1 cellular context compared by ENCODE assay signal in genomic region chr2:176642074-176642473, GRCh38.
A peak's percentile ranks its signal among the peaks of the same experiment; 100 is the strongest.
TF ChIP-seq lines count a peak whose summit lies in the region.

No MANE protein-coding gene starts in this region.

TF ChIP-seq in SK-N-SH, 30 proteins besides CTCF, POLR2A, EP300 and RAD21 (continued from another document):
- TF ChIP-seq JUND (IDR thresholded peaks at IDR 0.05), result peak; percentile 78
- no peak for TF ChIP-seq POLR2AphosphoS5 (IDR thresholded peaks at IDR 0.05; ENCODE audit: low read depth, low read length)
